ENCODE assay signal across 17 cellular contexts in genomic region chr5:42518595-42519067, GRCh38.
A peak's percentile ranks its signal among the peaks of the same experiment; 100 is the strongest.
DNase-seq lines count a peak whose midpoint lies in the region; ATAC-seq, FAIRE-seq and TF ChIP-seq lines count a peak whose summit lies in the region.
"Had no signal": no experiment of that assay in that cellular context is flagged by ENCODE, and none has a peak within 500 bp of the region (broad histone marks: within the 10 kb centered on the region; RNA-seq: fewer than 3 reads in every experiment).

No MANE protein-coding gene starts in this region.

- H3K4ac ChIP-seq in H1 (replicated peaks; ENCODE audit: insufficient read length, low read depth, low read length), result no peak overlapping the region

- no peak overlapping the region for H2AK5ac ChIP-seq in H1 (ENCODE audit: low read depth, low read length)

- intact Hi-C loops in left lung (cut with DNase I), result no loop called here
- intact Hi-C loops in dorsolateral prefrontal cortex (cut with DNase I), result no loop called here

- TF ChIP-seq EP300 in H1 (IDR thresholded peaks at IDR 0.05; ENCODE audit: borderline replicate concordance in 1 of 2, low read depth in 2 of 2, low read length in 2 of 2), result no peak

- peak; percentile 18 for DNase-seq in GM03348 (ENCODE audit: low spot score)
- no peak for DNase-seq in H1 (ENCODE audit: low read depth in 1 of 2, low spot score in 2 of 2)
- no peak for DNase-seq in left lung
- peak; percentile 84 for DNase-seq in stromal cell of bone marrow (ENCODE audit: low read depth)
- no peak for DNase-seq in SK-N-DZ (ENCODE audit: low spot score)
- DNase-seq in dorsolateral prefrontal cortex, result no peak
- DNase-seq in NCI-H2081 (lab: John Stamatoyannopoulos, UW), result no peak
- DNase-seq: activated naive CD8-positive, alpha-beta T cell treated with anti-CD3 and anti-CD28 coated beads for 36 hours; Caco-2; naive thymus-derived CD4-positive, alpha-beta T cell; NCI-H774; stimulated activated CD4-positive, alpha-beta T cell treated with anti-CD3 and anti-CD28 coated beads, Interleukin-12 subunit alpha, Interleukin-12 subunit beta, amount 100 ng/mL, for 4 hours; transverse colon had no signal

- H3K27me3 ChIP-seq in H1 (replicated peaks in 1 of 4; ENCODE audit: control insufficient read depth in 3 of 4, extremely low read depth in 1 of 4, insufficient read depth in 3 of 4, low read length in 3 of 4) (no peaks in the 10 kb centered on the region), left lung (no peaks in the 10 kb centered on the region), dorsolateral prefrontal cortex (no peaks in the 10 kb centered on the region)
- H3K27me3 ChIP-seq: transverse colon had no signal

- no peak for TF ChIP-seq CTCF in H1 (IDR thresholded peaks at IDR 0.05; ENCODE audit: control extremely low read depth in 1 of 3, insufficient read depth in 1 of 3, low read depth in 1 of 3, low read length in 3 of 3)
- no peak for TF ChIP-seq CTCF in left lung (IDR thresholded peaks at IDR 0.05)
- TF ChIP-seq CTCF in dorsolateral prefrontal cortex (IDR thresholded peaks at IDR 0.05 in 54 of 56, conservative IDR thresholded peaks at IDR 0.05 in 2 of 56; ENCODE audit: low read depth in 1 of 56, partially characterized antibody in 56 of 56), result no peak

- no peak for FAIRE-seq in H1 (lab: Jason Lieb, UNC)

- no peaks in the 10 kb centered on the region for H3K79me1 ChIP-seq in H1 (ENCODE audit: low read depth, low read length)

- H4K5ac ChIP-seq in H1 (ENCODE audit: insufficient read length, low read depth, low read length), result no peak overlapping the region

- H3K56ac ChIP-seq in H1 (replicated peaks; ENCODE audit: insufficient read length, low read depth, low read length), result no peak overlapping the region

- ATAC-seq in left lung (peak; percentile 86), HG02623 (IDR thresholded peaks at IDR 0.05; ENCODE audit: unreplicated experiment) (no peak)
- ATAC-seq: activated CD4-positive, CD25-positive, alpha-beta regulatory T cell treated with anti-CD3 and anti-CD28 coated beads, Interleukin-2, amount 50 U/mL, for 24 hours; naive thymus-derived CD4-positive, alpha-beta T cell had no signal

- H3K36me3 ChIP-seq in H1 (ENCODE audit: control insufficient read depth in 2 of 4, insufficient read depth in 4 of 4, low read length in 3 of 4), result no peaks in the 10 kb centered on the region
- no peaks in the 10 kb centered on the region for H3K36me3 ChIP-seq in left lung
- H3K36me3 ChIP-seq: transverse colon had no signal

- no peak overlapping the region for H3K23ac ChIP-seq in H1 (ENCODE audit: insufficient read length)

- POLR2A ChIA-PET in H1 (lab: Charles Lee; ENCODE audit: partially characterized antibody), result no interaction called here

- H3K4me1 ChIP-seq in H1 (replicated peaks in 1 of 4; ENCODE audit: control insufficient read depth in 3 of 4, insufficient read depth in 4 of 4, low read length in 3 of 4) (no peaks in the 10 kb centered on the region), left lung (peaks cover 0 to 5% of the 10 kb centered on the region in 2 donors)

- no peak overlapping the region for H4K91ac ChIP-seq in H1 (replicated peaks; ENCODE audit: insufficient read length, low read length)

- no peaks in the 10 kb centered on the region for H4K20me1 ChIP-seq in H1 (replicated peaks in 1 of 2; ENCODE audit: control insufficient read depth in 1 of 2, insufficient read depth in 2 of 2, low read length in 2 of 2)

- H2BK5ac ChIP-seq in H1 (ENCODE audit: low read depth, low read length), result no peak overlapping the region

- H3K4me2 ChIP-seq in H1 (ENCODE audit: insufficient read depth in 1 of 2, low read depth in 2 of 2, low read length in 2 of 2), result no peak overlapping the region

- H3K9me3 ChIP-seq in H1 (ENCODE audit: insufficient read depth in 2 of 2, low read depth in 1 of 2, low read length in 1 of 2) (no peaks in the 10 kb centered on the region), left lung (no peaks in the 10 kb centered on the region)
- H3K9me3 ChIP-seq: Caco-2, transverse colon had no signal

- H3K23me2 ChIP-seq in H1 (ENCODE audit: low read depth, low read length), result no peaks in the 10 kb centered on the region

- H3K79me2 ChIP-seq in H1 (ENCODE audit: control insufficient read depth in 1 of 2, insufficient read depth in 2 of 2, low read length in 2 of 2), result no peaks in the 10 kb centered on the region

- H2BK20ac ChIP-seq in H1 (ENCODE audit: low read length), result no peak overlapping the region

- WGBS in H1 (ENCODE audit: extremely low coverage in 1 of 2, insufficient coverage in 1 of 2, insufficient read length in 1 of 2, insufficient replicate concordance in 2 of 2, low coverage in 1 of 2, low lambda C conversion rate in 2 of 2, missing lambda C conversion rate in 1 of 2), 2 experiments, result 92% methylated on average over 7 of the region's 7 CpGs; no CpG with 5 or more reads in 1 of the 2 experiments

- H4K8ac ChIP-seq in H1 (ENCODE audit: extremely low read depth, insufficient read depth, low read length), result no peak overlapping the region

- no peak for TF ChIP-seq RAD21 in H1 (IDR thresholded peaks at IDR 0.05 in 1 of 2, conservative IDR thresholded peaks at IDR 0.05 in 1 of 2; ENCODE audit: low read depth in 2 of 2, low read length in 2 of 2)

- no peak overlapping the region for H2BK15ac ChIP-seq in H1 (ENCODE audit: low read length)

- H3K14ac ChIP-seq in H1 (ENCODE audit: insufficient read length), result no peak overlapping the region

- no peak overlapping the region for H3K27ac ChIP-seq in H1 (ENCODE audit: low read depth, low read length)
- H3K27ac ChIP-seq in left lung, result peak overlapping the region in 1 of 2 donors; percentile 5
- H3K27ac ChIP-seq in dorsolateral prefrontal cortex, result no peak overlapping the region

- H2BK120ac ChIP-seq in H1 (replicated peaks; ENCODE audit: low read depth, low read length), result no peak overlapping the region

- H3K18ac ChIP-seq in H1 (ENCODE audit: extremely low read depth, low read length), result no peak overlapping the region

- TF ChIP-seq POLR2A in H1 (IDR thresholded peaks at IDR 0.05; ENCODE audit: control extremely low read depth in 1 of 2, low read depth in 2 of 2, low read length in 2 of 2), result no peak

- CTCF ChIA-PET in H1 (lab: Charles Lee; ENCODE audit: partially characterized antibody), result no interaction called here

- H2BK12ac ChIP-seq in H1 (ENCODE audit: low read depth, low read length), result no peak overlapping the region

- H3K4me3 ChIP-seq in H1 (ENCODE audit: extremely low read depth in 1 of 4, insufficient read depth in 2 of 4, low read depth in 3 of 4, low read length in 4 of 4) (no peak overlapping the region), left lung (no peak overlapping the region), dorsolateral prefrontal cortex (no peak overlapping the region)
- H3K4me3 ChIP-seq: coronary artery, lung, transverse colon had no signal

- no peak overlapping the region for H3K9ac ChIP-seq in H1 (replicated peaks in 1 of 4; ENCODE audit: extremely low read depth in 1 of 4, low read depth in 3 of 4, low read length in 3 of 4)

- peak overlapping the region; percentile 74; the same call in 1 of the 2 replicates for H2AFZ ChIP-seq in H1 (ENCODE audit: low read length)

TF ChIP-seq in H1, 55 proteins besides CTCF, POLR2A, EP300 and RAD21:
- no peak for TF ChIP-seq NANOG (IDR thresholded peaks at IDR 0.05; ENCODE audit: insufficient read depth, low read depth, low read length, poor library complexity, severe bottlenecking)
- no peak for TF ChIP-seq KDM1A (IDR thresholded peaks at IDR 0.05; ENCODE audit: borderline replicate concordance, low read length)
- TF ChIP-seq CEBPB (IDR thresholded peaks at IDR 0.05; ENCODE audit: low read depth, low read length), result no peak
- TF ChIP-seq MAX (IDR thresholded peaks at IDR 0.05), result no peak
- no peak for TF ChIP-seq TAF1 (IDR thresholded peaks at IDR 0.05; ENCODE audit: low read depth, low read length)
- TF ChIP-seq BCL11A (IDR thresholded peaks at IDR 0.05; ENCODE audit: low read depth in 2 of 2, low read length in 2 of 2), result no peak

Comparison
In these comparisons a context has a peak if more than half of its experiments do, and no peak if none do; other contexts are left out.
1. DNase-seq: peak in GM03348 (single experiment) and stromal cell of bone marrow (single experiment); none in H1 (0 of 2), left lung (0 of 2), SK-N-DZ (single experiment), dorsolateral prefrontal cortex (0 of 10) and NCI-H2081 (0 of 2).